ENCODE assay signal across 23 cellular contexts in the genomic region with DNA sequence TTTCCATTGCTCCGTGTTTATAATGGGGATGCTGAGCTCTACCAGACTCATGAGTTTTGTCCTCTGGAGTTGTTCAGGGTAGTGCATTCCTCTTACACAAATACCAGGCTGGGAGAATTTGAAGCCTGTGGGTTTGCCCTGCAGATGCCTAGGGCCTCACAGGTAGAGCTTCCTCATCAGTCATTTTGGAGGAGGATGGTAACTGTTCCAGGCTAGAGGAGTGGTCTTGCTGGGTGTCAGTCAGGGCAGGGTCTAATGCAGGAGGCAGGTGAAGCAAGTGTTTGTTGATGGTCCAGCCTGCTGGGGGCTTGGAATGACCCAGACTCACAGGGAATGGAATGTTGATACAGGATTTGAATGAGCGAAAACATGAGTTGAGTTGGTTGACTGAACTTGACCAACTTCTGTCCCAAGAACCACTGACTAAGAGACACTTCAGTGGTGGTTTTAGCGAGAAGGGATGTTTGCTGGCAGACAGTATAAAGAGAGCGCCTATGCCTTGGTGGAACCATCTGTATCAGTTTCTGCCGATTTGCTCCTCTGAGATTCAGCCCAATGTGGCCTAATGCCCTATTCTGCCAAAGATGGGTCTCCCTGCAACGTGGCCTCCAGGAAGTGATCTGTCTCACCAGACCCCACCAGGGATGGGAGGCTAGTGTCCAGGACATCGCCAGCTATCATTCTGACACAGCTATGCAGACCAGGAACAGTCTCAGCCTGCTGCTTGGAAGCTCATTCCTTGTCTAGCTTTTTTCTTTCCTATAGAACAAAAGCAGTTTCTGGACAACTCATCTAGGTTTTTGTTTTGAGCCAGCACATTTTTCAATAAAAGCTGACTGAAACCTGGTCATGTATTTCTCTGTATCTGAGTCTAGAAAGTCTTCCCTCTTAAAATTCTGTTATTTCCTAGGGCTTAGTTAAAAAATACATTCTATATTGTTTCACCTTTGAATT. TPM values are rescaled to one million over a fixed set of nuclear protein-coding genes. Genes with fewer than 3 reads are reported as not detected.
DNase-seq lines count a peak whose midpoint lies in the region; ATAC-seq and TF ChIP-seq lines count a peak whose summit lies in the region.
"Had no signal": no experiment of that assay in that cellular context is flagged by ENCODE, and none has a peak within 500 bp of the region (broad histone marks: within the 10 kb centered on the region; RNA-seq: fewer than 3 reads in every experiment).

No MANE protein-coding gene starts in this region.

- no peaks in the 10 kb centered on the region for H3K27me3 ChIP-seq in esophagus squamous epithelium
- H3K27me3 ChIP-seq in tibial nerve, result no peaks in the 10 kb centered on the region
- no peaks in the 10 kb centered on the region for H3K27me3 ChIP-seq in right atrium auricular region
- H3K27me3 ChIP-seq in osteoblast (ENCODE audit: insufficient read depth, low read length), result peaks cover 13% of the 10 kb centered on the region
- H3K27me3 ChIP-seq: BE2C, left lung, SJCRH30, upper lobe of left lung had no signal

- H3K27me3 Mint-ChIP-seq in activated CD4-positive, alpha-beta T cell treated with anti-CD3 and anti-CD28 coated beads, Interleukin-2, amount 10 ng/mL, durations not matched to agents 24 days and 14 days, result no peaks in the 10 kb centered on the region
- H3K27me3 Mint-ChIP-seq in stimulated activated naive CD8-positive, alpha-beta T cell treated with anti-CD3 and anti-CD28 coated beads, Interleukin-15, Interleukin-2, amounts not matched to agents 100 ng/mL and 50 ng/mL, for 24 hours, result peaks cover 3% of the 10 kb centered on the region

- H4K20me1 ChIP-seq in osteoblast (ENCODE audit: insufficient read depth, low read length), result no peaks in the 10 kb centered on the region

- TF ChIP-seq CTCF in esophagus squamous epithelium (IDR thresholded peaks at IDR 0.05) (no peak), tibial nerve (IDR thresholded peaks at IDR 0.05) (no peak), right atrium auricular region (IDR thresholded peaks at IDR 0.05) (no peak), osteoblast (IDR thresholded peaks at IDR 0.05; ENCODE audit: extremely low read depth, low read depth, low read length) (no peak)

- peaks cover 4 to 79% (median 5%) of the 10 kb centered on the region in 3 donors for H3K4me1 ChIP-seq in esophagus squamous epithelium
- peaks cover 0 to 18% (median 8%) of the 10 kb centered on the region in 4 donors for H3K4me1 ChIP-seq in tibial nerve
- H3K4me1 ChIP-seq in right atrium auricular region, result no peaks in the 10 kb centered on the region
- no peaks in the 10 kb centered on the region for H3K4me1 ChIP-seq in osteoblast (ENCODE audit: insufficient read depth, low read length)
- H3K4me1 ChIP-seq: BE2C, SJCRH30 had no signal

- H2AFZ ChIP-seq in osteoblast (ENCODE audit: low read length), result no peak overlapping the region
- H2AFZ ChIP-seq: GM23248 had no signal

- H3K4me3 ChIP-seq in esophagus squamous epithelium (no peak overlapping the region), tibial nerve (no peak overlapping the region), right atrium auricular region (no peak overlapping the region), osteoblast (ENCODE audit: insufficient read depth, low read length) (no peak overlapping the region)
- H3K4me3 ChIP-seq: GM23248, K562, SJCRH30, upper lobe of left lung had no signal

- H3K4me1 Mint-ChIP-seq in activated CD4-positive, alpha-beta T cell treated with anti-CD3 and anti-CD28 coated beads, Interleukin-2, amount 10 ng/mL, durations not matched to agents 24 days and 14 days, result peaks cover 27% of the 10 kb centered on the region
- peaks cover 37% of the 10 kb centered on the region for H3K4me1 Mint-ChIP-seq in stimulated activated naive CD8-positive, alpha-beta T cell treated with anti-CD3 and anti-CD28 coated beads, Interleukin-15, Interleukin-2, amounts not matched to agents 100 ng/mL and 50 ng/mL, for 24 hours (ENCODE audit: low read depth)

- 56 to 67% methylated on average over 6 to 7 of the region's 7 CpGs for WGBS in esophagus squamous epithelium, 2 donors
- 91 to 92% methylated on average over 7 of the region's 7 CpGs for WGBS in tibial nerve, 2 donors

- no peak for DNase-seq in activated CD4-positive, alpha-beta T cell treated with anti-CD3 and anti-CD28 coated beads, Interleukin-2, amount 10 ng/mL, durations not matched to agents 24 days and 14 days
- no peak for DNase-seq in activated CD4-positive, alpha-beta T cell treated with anti-CD3 and anti-CD28 coated beads for 4 hours
- no peak for DNase-seq in stimulated activated naive CD8-positive, alpha-beta T cell treated with anti-CD3 and anti-CD28 coated beads, Interleukin-15, Interleukin-2, amounts not matched to agents 100 U/mL and 50 U/mL, for 24 hours
- DNase-seq in esophagus squamous epithelium (lab: John Stamatoyannopoulos, UW) (no peak), tibial nerve (ENCODE audit: low spot score in 2 of 2) (no peak), right atrium auricular region (ENCODE audit: low spot score) (no peak), osteoblast (ENCODE audit: insufficient read length, low spot score, missing footprints) (no peak)
- DNase-seq: anterior cingulate cortex, BE2C, Calu3, GM23248, left lung, midbrain, NCI-H1694 treated with DMSO at 0.1 percent for 48 hours, NCI-H774, SJCRH30, upper lobe of left lung had no signal

- TF ChIP-seq POLR2A in esophagus squamous epithelium (IDR thresholded peaks at IDR 0.05) (no peak), tibial nerve (IDR thresholded peaks at IDR 0.05) (no peak)

- H3K79me2 ChIP-seq in osteoblast (ENCODE audit: insufficient read depth, low read length), result no peaks in the 10 kb centered on the region

- H3K9me3 Mint-ChIP-seq in activated CD4-positive, alpha-beta T cell treated with anti-CD3 and anti-CD28 coated beads, Interleukin-2, amount 10 ng/mL, durations not matched to agents 24 days and 14 days, result no peaks in the 10 kb centered on the region
- H3K9me3 Mint-ChIP-seq in stimulated activated naive CD8-positive, alpha-beta T cell treated with anti-CD3 and anti-CD28 coated beads, Interleukin-15, Interleukin-2, amounts not matched to agents 100 ng/mL and 50 ng/mL, for 24 hours, result no peaks in the 10 kb centered on the region
- H3K9me3 Mint-ChIP-seq: central memory CD8-positive, alpha-beta T cell; neural crest cell had no signal

- H3K27ac ChIP-seq in esophagus squamous epithelium (peak overlapping the region in 3 of 4 donors; percentile 3 to 36 (median 32)), tibial nerve (no peak overlapping the region), right atrium auricular region (no peak overlapping the region), osteoblast (ENCODE audit: low read depth, low read length) (no peak overlapping the region)
- H3K27ac ChIP-seq: GM23248, left lung, SJCRH30, upper lobe of left lung had no signal

- H3K9me3 ChIP-seq in esophagus squamous epithelium (no peaks in the 10 kb centered on the region), tibial nerve (no peaks in the 10 kb centered on the region), right atrium auricular region (no peaks in the 10 kb centered on the region), osteoblast (ENCODE audit: low read depth, low read length) (no peaks in the 10 kb centered on the region)
- H3K9me3 ChIP-seq: BE2C, left lung, SJCRH30, upper lobe of left lung had no signal

- no peak for TF ChIP-seq EP300 in tibial nerve (IDR thresholded peaks at IDR 0.05)

- intact Hi-C loops in activated CD4-positive, alpha-beta T cell treated with anti-CD3 and anti-CD28 coated beads, Interleukin-2, amount 10 ng/mL, durations not matched to agents 24 days and 14 days (cut with micrococcal nuclease), result loop anchor here (5.0 kb wide), 4 partner anchors 81 to 356 kb away; a partner anchor contains a TSS
- intact Hi-C loops in esophagus squamous epithelium (cut with DNase I), result no loop called here

- no peak overlapping the region for H3K4me3 Mint-ChIP-seq in activated CD4-positive, alpha-beta T cell treated with anti-CD3 and anti-CD28 coated beads, Interleukin-2, amount 10 ng/mL, durations not matched to agents 24 days and 14 days
- no peak overlapping the region for H3K4me3 Mint-ChIP-seq in stimulated activated naive CD8-positive, alpha-beta T cell treated with anti-CD3 and anti-CD28 coated beads, Interleukin-15, Interleukin-2, amounts not matched to agents 100 ng/mL and 50 ng/mL, for 24 hours
- H3K4me3 Mint-ChIP-seq: central memory CD8-positive, alpha-beta T cell; neural crest cell had no signal

- H3K27ac Mint-ChIP-seq in activated CD4-positive, alpha-beta T cell treated with anti-CD3 and anti-CD28 coated beads, Interleukin-2, amount 10 ng/mL, durations not matched to agents 24 days and 14 days, result peak overlapping the region; percentile 80
- peak overlapping the region; percentile 85 for H3K27ac Mint-ChIP-seq in stimulated activated naive CD8-positive, alpha-beta T cell treated with anti-CD3 and anti-CD28 coated beads, Interleukin-15, Interleukin-2, amounts not matched to agents 100 ng/mL and 50 ng/mL, for 24 hours

- H3K4me2 ChIP-seq in osteoblast (ENCODE audit: insufficient read depth, low read length), result no peak overlapping the region

- H3K36me3 Mint-ChIP-seq in activated CD4-positive, alpha-beta T cell treated with anti-CD3 and anti-CD28 coated beads, Interleukin-2, amount 10 ng/mL, durations not matched to agents 24 days and 14 days (ENCODE audit: low read depth), result no peaks in the 10 kb centered on the region
- H3K36me3 Mint-ChIP-seq in stimulated activated naive CD8-positive, alpha-beta T cell treated with anti-CD3 and anti-CD28 coated beads, Interleukin-15, Interleukin-2, amounts not matched to agents 100 ng/mL and 50 ng/mL, for 24 hours (ENCODE audit: low read depth), result no peaks in the 10 kb centered on the region

- no peak for ATAC-seq in stimulated activated naive CD8-positive, alpha-beta T cell treated with anti-CD3 and anti-CD28 coated beads, Interleukin-15, Interleukin-2, amounts not matched to agents 100 U/mL and 50 U/mL, for 24 hours
- ATAC-seq: K562, left lung had no signal

- no peaks in the 10 kb centered on the region for H3K36me3 ChIP-seq in esophagus squamous epithelium
- H3K36me3 ChIP-seq in tibial nerve, result no peaks in the 10 kb centered on the region
- H3K36me3 ChIP-seq in right atrium auricular region, result no peaks in the 10 kb centered on the region
- no peaks in the 10 kb centered on the region for H3K36me3 ChIP-seq in osteoblast (ENCODE audit: insufficient read depth, low read length)
- H3K36me3 ChIP-seq: BE2C, SJCRH30 had no signal

RNA-seq across cellular contexts. Expression of a gene that starts 9.3 kb away (rescaled TPM):
- total RNA-seq in activated CD4-positive, alpha-beta T cell treated with anti-CD3 and anti-CD28 coated beads, Interleukin-2, amount 10 ng/mL, durations not matched to agents 24 days and 14 days, result 1.5 and 1.6 TPM in 2 replicates
- total RNA-seq in esophagus squamous epithelium (100 to 1,000 TPM in 1 of 4 donors, 10 to 100 TPM in 3; 24.1 to 182 (median 78.0) TPM), tibial nerve (10 to 100 TPM in 1 of 4 donors, 1 to 10 TPM in 3; 3.6 to 17.7 (median 7.5) TPM), right atrium auricular region (10 to 100 TPM in 1 of 2 donors, 1 to 10 TPM in 1; 2.8 to 16.1 TPM), osteoblast (0.36 and 0.88 TPM in 2 replicates)
- total RNA-seq: A172, Calu3, glomerular endothelial cell, K562, neural crest cell, SJCRH30 had no signal

Comparison
In these comparisons a context has a peak if more than half of its experiments do, and no peak if none do; other contexts are left out.
1. H3K27ac ChIP-seq: peak in esophagus squamous epithelium (3 of 4); none in tibial nerve (0 of 4), right atrium auricular region (0 of 2) and osteoblast (single experiment).